1 cellular context compared by ENCODE assay signal in the genomic region with DNA sequence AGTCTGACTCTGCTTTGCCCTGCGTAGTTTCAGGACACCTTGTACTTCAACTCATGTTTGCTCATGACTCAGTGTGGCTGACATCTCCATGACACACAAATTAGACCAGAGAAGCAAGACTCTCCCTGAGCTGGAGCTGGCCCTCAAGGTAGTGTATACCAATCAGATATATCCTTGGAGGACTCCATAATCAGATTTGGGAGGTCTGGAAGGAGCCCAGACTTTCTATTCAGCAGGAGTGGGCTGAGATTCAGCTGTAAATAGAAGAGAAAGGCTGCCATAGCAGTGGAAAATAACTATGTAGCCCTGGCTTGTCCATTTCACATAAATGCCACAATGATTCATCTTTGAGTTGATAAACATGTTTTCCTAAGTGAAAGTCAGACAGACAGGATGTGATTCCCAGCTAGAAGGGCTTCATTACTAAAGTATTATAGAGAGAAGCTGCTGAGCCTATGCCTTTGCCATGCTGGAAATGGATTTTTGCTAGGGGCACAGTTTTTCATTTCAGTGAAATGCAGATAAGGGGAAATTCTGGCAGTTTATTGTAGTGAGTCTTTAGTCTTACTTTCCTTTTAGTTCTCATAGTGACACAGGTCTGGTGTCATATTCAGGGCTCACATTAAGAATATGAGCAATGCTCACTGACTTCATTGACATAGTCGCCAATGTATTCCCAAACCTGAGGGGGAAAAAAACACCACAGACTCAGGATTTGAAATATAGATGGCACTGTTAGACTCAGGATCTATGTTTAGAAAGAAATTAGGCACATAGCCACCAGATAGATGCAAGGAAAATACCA.
TF ChIP-seq lines count a peak whose summit lies in the region.

No MANE protein-coding gene starts in this region.

TF ChIP-seq in endothelial cell of umbilical vein, 7 proteins besides CTCF, POLR2A, EP300 and RAD21 (continued from another document):
- TF ChIP-seq EZH2 (IDR thresholded peaks at IDR 0.05; ENCODE audit: borderline replicate concordance, low read depth, low read length, severe bottlenecking): no peak
